1 cellular context compared by ENCODE assay signal in the genomic region with DNA sequence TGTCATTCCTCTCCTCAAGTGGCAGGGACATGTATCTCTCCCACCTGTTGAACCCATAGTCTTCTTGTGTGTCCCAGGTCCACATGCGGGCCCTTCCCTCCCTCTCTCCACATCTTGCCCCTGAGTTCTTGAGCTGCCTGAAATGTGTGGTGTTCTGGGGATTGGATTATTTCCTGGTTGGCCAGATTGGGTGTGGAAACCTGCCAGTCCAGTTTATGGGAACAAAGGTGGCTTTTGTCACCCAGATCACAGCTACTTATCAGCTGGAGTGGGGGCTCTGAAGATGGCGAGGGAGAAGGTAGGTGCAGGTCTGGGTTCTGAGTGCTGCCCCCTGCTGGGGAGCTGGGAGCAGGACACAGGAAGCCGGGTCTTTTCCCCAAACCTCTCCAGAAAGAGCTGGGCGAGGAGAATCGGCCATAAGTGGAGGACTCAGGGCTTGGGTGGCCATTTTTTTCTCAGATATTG.
TF ChIP-seq lines count a peak whose summit lies in the region.

No MANE protein-coding gene starts in this region.

TF ChIP-seq in H1, 55 proteins besides CTCF, POLR2A, EP300 and RAD21:
- TF ChIP-seq CREB1 (IDR thresholded peaks at IDR 0.05) (no peak), YY1 (IDR thresholded peaks at IDR 0.05; ENCODE audit: low read depth, low read length) (peak; percentile 82; the same call in 1 of the 2 replicates)
